Comparison of ENCODE assay signal across 1 cellular context in the genomic region with DNA sequence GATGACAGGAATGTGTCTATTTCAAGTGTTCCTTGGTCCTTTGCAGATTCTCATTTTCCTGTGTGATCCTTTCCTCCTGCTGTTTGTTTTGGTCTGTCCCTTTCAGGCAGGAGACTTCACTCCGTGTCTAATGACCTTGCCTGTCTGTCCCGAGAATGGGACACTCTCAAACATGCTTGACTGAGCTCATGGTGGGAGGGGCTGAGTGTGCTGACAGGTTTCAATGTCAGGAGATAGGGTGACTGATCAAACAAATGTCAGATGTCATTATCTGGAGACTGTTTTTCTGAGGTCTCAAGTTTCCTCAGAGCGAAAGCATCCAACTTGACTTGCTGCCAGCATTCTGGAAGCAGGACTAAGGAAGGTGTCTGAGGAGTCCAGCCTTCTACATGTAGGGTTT.
TF ChIP-seq lines count a peak whose summit lies in the region.

No MANE protein-coding gene starts in this region.

TF ChIP-seq in GM23338, 12 proteins besides CTCF, POLR2A, EP300 and RAD21 (continued from another document):
- TF ChIP-seq, protein P1, sequence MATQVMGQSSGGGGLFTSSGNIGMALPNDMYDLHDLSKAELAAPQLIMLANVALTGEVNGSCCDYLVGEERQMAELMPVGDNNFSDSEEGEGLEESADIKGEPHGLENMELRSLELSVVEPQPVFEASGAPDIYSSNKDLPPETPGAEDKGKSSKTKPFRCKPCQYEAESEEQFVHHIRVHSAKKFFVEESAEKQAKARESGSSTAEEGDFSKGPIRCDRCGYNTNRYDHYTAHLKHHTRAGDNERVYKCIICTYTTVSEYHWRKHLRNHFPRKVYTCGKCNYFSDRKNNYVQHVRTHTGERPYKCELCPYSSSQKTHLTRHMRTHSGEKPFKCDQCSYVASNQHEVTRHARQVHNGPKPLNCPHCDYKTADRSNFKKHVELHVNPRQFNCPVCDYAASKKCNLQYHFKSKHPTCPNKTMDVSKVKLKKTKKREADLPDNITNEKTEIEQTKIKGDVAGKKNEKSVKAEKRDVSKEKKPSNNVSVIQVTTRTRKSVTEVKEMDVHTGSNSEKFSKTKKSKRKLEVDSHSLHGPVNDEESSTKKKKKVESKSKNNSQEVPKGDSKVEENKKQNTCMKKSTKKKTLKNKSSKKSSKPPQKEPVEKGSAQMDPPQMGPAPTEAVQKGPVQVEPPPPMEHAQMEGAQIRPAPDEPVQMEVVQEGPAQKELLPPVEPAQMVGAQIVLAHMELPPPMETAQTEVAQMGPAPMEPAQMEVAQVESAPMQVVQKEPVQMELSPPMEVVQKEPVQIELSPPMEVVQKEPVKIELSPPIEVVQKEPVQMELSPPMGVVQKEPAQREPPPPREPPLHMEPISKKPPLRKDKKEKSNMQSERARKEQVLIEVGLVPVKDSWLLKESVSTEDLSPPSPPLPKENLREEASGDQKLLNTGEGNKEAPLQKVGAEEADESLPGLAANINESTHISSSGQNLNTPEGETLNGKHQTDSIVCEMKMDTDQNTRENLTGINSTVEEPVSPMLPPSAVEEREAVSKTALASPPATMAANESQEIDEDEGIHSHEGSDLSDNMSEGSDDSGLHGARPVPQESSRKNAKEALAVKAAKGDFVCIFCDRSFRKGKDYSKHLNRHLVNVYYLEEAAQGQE (IDR thresholded peaks at IDR 0.05; ENCODE audit: unreplicated experiment) = no peak
